ENCODE assay signal across 12 cellular contexts in genomic region chr6:132392792-132393191, GRCh38. TPM values are rescaled to one million over a fixed set of nuclear protein-coding genes. Genes with fewer than 3 reads are reported as not detected.
DNase-seq lines count a peak whose midpoint lies in the region; FAIRE-seq and TF ChIP-seq lines count a peak whose summit lies in the region.
"Had no signal": no experiment of that assay in that cellular context is flagged by ENCODE, and none has a peak within 500 bp of the region (broad histone marks: within the 10 kb centered on the region; RNA-seq: fewer than 3 reads in every experiment).

No MANE protein-coding gene starts in this region.

- peaks cover 3% of the 10 kb centered on the region for H3K27me3 Mint-ChIP-seq in glutamatergic neuron (ENCODE audit: unreplicated experiment)

- no peak overlapping the region for H3K27ac Mint-ChIP-seq in glutamatergic neuron (ENCODE audit: unreplicated experiment)
- H3K27ac Mint-ChIP-seq: activated T-helper 1 cell treated with anti-CD3 and anti-CD28 coated beads, Interleukin-12 subunit alpha, Interleukin-12 subunit beta, Interleukin-2, Interleukin-4 antibody, amounts not matched to agents 30 ng/mL and 10 ng/mL and 1 ng/mL, durations not matched to agents 14 hours and 24 hours and 36 hours; CD8-positive, alpha-beta T cell; T-cell had no signal

- TF ChIP-seq CTCF in AG09309 (IDR thresholded peaks at IDR 0.05; ENCODE audit: control insufficient read depth, insufficient read depth, low read depth, low read length, missing control alignments) (peak; percentile 15), HFF-Myc (IDR thresholded peaks at IDR 0.05; ENCODE audit: low read depth, low read length, missing control alignments) (peak; percentile 18), adrenal gland (IDR thresholded peaks at IDR 0.05) (peak; percentile 7 to 39 (median 32)), kidney (IDR thresholded peaks at IDR 0.05; ENCODE audit: borderline replicate concordance, extremely low read depth, insufficient read depth) (peak; percentile 47), glutamatergic neuron (IDR thresholded peaks at IDR 0.05; ENCODE audit: partially characterized antibody, unreplicated experiment) (no peak)

- H3K4me1 ChIP-seq in adrenal gland (replicated peaks in 1 of 2) (peaks cover 0 to 5% of the 10 kb centered on the region in 2 donors), kidney (ENCODE audit: control insufficient read depth in 1 of 2, insufficient read depth in 1 of 2, low read depth in 1 of 2, low read length in 2 of 2) (no peaks in the 10 kb centered on the region)

- H3K4me3 Mint-ChIP-seq in glutamatergic neuron (ENCODE audit: unreplicated experiment), result no peak overlapping the region
- H3K4me3 Mint-ChIP-seq: activated T-helper 1 cell treated with anti-CD3 and anti-CD28 coated beads, Interleukin-12 subunit alpha, Interleukin-12 subunit beta, Interleukin-2, Interleukin-4 antibody, amounts not matched to agents 30 ng/mL and 10 ng/mL and 1 ng/mL, durations not matched to agents 14 hours and 24 hours and 36 hours; CD8-positive, alpha-beta T cell; T-cell had no signal

- intact Hi-C loops in adrenal gland (cut with DNase I), result loop anchor here (10.0 kb wide), 1 partner anchor 88 kb away; no protein-coding TSS in a partner anchor
- intact Hi-C loops in kidney (cut with DNase I), result no loop called here

- H3K4me1 Mint-ChIP-seq in glutamatergic neuron (ENCODE audit: low read depth, unreplicated experiment), result peaks cover 8% of the 10 kb centered on the region
- H3K4me1 Mint-ChIP-seq: T-cell had no signal

- no peak overlapping the region for H3K9ac ChIP-seq in kidney (ENCODE audit: low read length in 2 of 2)

- peaks cover 4% of the 10 kb centered on the region for H3K36me3 Mint-ChIP-seq in glutamatergic neuron (ENCODE audit: unreplicated experiment)
- H3K36me3 Mint-ChIP-seq: CD8-positive, alpha-beta T cell; T-cell had no signal

- TF ChIP-seq POLR2A in adrenal gland (IDR thresholded peaks at IDR 0.05), result no peak

- H3K27me3 ChIP-seq in adrenal gland, result no peaks in the 10 kb centered on the region

- no peak for DNase-seq in AG09309 (ENCODE audit: low read depth)
- no peak for DNase-seq in HFF-Myc (ENCODE audit: extremely low read depth, low read depth)
- peak in 1 of 7 donors; percentile 21 for DNase-seq in adrenal gland
- no peak for DNase-seq in kidney
- DNase-seq in NCI-H82 (lab: John Stamatoyannopoulos, UW), result no peak
- no peak for DNase-seq in NCI-H524 (lab: John Stamatoyannopoulos, UW)
- DNase-seq in glutamatergic neuron, result no peak
- DNase-seq in NCI-H2107 treated with DMSO at 0.1 percent for 48 hours (lab: John Stamatoyannopoulos, UW; ENCODE audit: unreplicated experiment), result no peak
- DNase-seq: CD8-positive, alpha-beta T cell; NCI-H1092 treated with DMSO at 0.1 percent for 48 hours; T-cell had no signal

- H3K9me3 Mint-ChIP-seq in glutamatergic neuron (ENCODE audit: unreplicated experiment), result peaks cover 4% of the 10 kb centered on the region

- 87 to 97% (median 94%) methylated on average over 2 of the region's 2 CpGs for WGBS in adrenal gland, 4 donors

- H3K36me3 ChIP-seq in adrenal gland (replicated peaks in 1 of 2), result no peaks in the 10 kb centered on the region
- H3K36me3 ChIP-seq in kidney (ENCODE audit: control insufficient read depth in 1 of 2, insufficient read depth in 2 of 2, low read length in 2 of 2), result no peaks in the 10 kb centered on the region

- H3K27ac ChIP-seq in adrenal gland (peak overlapping the region in 2 of 5 donors; percentile 61 to 80), kidney (ENCODE audit: low read depth in 2 of 2, low read length in 2 of 2) (no peak overlapping the region)

- no peak overlapping the region for H3K4me3 ChIP-seq in AG09309 (ENCODE audit: control insufficient read depth, low read depth, low read length)
- no peak overlapping the region for H3K4me3 ChIP-seq in HFF-Myc (replicated peaks; ENCODE audit: low read depth, low read length)
- H3K4me3 ChIP-seq in adrenal gland, result no peak overlapping the region
- H3K4me3 ChIP-seq in kidney (ENCODE audit: low read length in 2 of 2), result no peak overlapping the region

- no peak for FAIRE-seq in kidney (lab: Jason Lieb, UNC)

- H3K9me3 ChIP-seq in adrenal gland (replicated peaks in 1 of 3), result peaks cover 0 to 13% (median 5%) of the 10 kb centered on the region in 3 donors
- H3K9me3 ChIP-seq in kidney (ENCODE audit: control insufficient read depth in 1 of 2, low read length in 2 of 2), result peaks cover 4 to 7% of the 10 kb centered on the region in 2 donors

RNA-seq across cellular contexts. Expression of gene MOXD1, which starts 8.5 kb away (rescaled TPM):
- total RNA-seq in adrenal gland (10 to 100 TPM; 20.4 to 66.3 (median 47.1) TPM), kidney (35.9 TPM), glutamatergic neuron (ENCODE audit: unreplicated experiment) (not detected)
- polyA plus RNA-seq in adrenal gland (10 to 100 TPM; 15.3 to 45.0 (median 17.7) TPM), kidney (ENCODE audit: insufficient read depth, low read depth, low replicate concordance) (11.6 TPM)
- total RNA-seq: CD8-positive, alpha-beta T cell had no signal

Comparison
In these comparisons a context has a peak if more than half of its experiments do, and no peak if none do; other contexts are left out.
1. RNA of gene MOXD1, which starts 8.5 kb away (total RNA-seq): 20.4 to 66.3 TPM in adrenal gland and 35.9 TPM in kidney (single experiment); not detected in glutamatergic neuron (single experiment); every median in the first group is over 10 times any median in the second.